ENCODE assay signal across 1 cellular context in the genomic region with DNA sequence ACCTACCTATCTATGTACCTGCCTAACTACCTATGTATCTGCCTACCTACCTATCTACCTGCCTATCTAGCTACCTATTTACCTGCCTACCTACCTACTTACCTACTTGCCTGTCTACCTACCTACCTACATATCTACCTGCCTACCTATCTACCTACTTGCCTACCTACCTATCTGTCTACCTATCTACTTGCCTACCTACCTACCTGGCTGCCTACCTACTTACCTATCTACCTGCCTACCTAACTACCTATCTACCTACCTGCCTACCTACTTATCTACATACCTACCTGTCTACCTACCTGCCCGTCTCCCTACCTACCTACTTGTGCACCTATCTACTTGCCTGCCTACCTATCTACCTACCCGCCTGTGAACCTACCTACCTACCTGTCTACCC.
TF ChIP-seq lines count a peak whose summit lies in the region.

No MANE protein-coding gene starts in this region.

TF ChIP-seq in HEK293, 187 proteins besides CTCF, POLR2A, EP300 and RAD21 (continued from another document and continues in another):
- TF ChIP-seq ZNF704 (tag by site-specific recombination; IDR thresholded peaks at IDR 0.05), result 0 out of 2 replicates have a peak, but pooled peaks have one; percentile 55
- TF ChIP-seq YY1 (tag by site-specific recombination; IDR thresholded peaks at IDR 0.05), result no peak
- no peak for TF ChIP-seq ZFP37 (tag by site-specific recombination; IDR thresholded peaks at IDR 0.05)
- TF ChIP-seq ZNF530 (tag by site-specific recombination; IDR thresholded peaks at IDR 0.05; ENCODE audit: low read depth), result no peak
- TF ChIP-seq, protein P1, sequence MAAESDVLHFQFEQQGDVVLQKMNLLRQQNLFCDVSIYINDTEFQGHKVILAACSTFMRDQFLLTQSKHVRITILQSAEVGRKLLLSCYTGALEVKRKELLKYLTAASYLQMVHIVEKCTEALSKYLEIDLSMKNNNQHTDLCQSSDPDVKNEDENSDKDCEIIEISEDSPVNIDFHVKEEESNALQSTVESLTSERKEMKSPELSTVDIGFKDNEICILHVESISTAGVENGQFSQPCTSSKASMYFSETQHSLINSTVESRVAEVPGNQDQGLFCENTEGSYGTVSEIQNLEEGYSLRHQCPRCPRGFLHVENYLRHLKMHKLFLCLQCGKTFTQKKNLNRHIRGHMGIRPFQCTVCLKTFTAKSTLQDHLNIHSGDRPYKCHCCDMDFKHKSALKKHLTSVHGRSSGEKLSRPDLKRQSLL (tag by site-specific recombination; IDR thresholded peaks at IDR 0.05), result no peak
- TF ChIP-seq REPIN1 (tag by site-specific recombination; IDR thresholded peaks at IDR 0.05; ENCODE audit: low read depth), result no peak
- no peak for TF ChIP-seq ZNF600 (tag by site-specific recombination; IDR thresholded peaks at IDR 0.05)
- TF ChIP-seq, protein P2, sequence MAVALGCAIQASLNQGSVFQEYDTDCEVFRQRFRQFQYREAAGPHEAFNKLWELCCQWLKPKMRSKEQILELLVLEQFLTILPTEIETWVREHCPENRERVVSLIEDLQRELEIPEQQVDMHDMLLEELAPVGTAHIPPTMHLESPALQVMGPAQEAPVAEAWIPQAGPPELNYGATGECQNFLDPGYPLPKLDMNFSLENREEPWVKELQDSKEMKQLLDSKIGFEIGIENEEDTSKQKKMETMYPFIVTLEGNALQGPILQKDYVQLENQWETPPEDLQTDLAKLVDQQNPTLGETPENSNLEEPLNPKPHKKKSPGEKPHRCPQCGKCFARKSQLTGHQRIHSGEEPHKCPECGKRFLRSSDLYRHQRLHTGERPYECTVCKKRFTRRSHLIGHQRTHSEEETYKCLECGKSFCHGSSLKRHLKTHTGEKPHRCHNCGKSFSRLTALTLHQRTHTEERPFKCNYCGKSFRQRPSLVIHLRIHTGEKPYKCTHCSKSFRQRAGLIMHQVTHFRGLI (tag by site-specific recombination; IDR thresholded peaks at IDR 0.05), result no peak
- TF ChIP-seq ZNF221 (tag by site-specific recombination; IDR thresholded peaks at IDR 0.05; ENCODE audit: borderline replicate concordance), result no peak
- TF ChIP-seq ZNF391 (tag by site-specific recombination; IDR thresholded peaks at IDR 0.05; ENCODE audit: borderline replicate concordance, low read depth), result no peak
- no peak for TF ChIP-seq ZNF555 (tag by site-specific recombination; conservative IDR thresholded peaks at IDR 0.05)
- 0 out of 2 replicates have a peak, but pooled peaks have one; percentile 7 for TF ChIP-seq ZNF239 (tag by site-specific recombination; IDR thresholded peaks at IDR 0.05)
- no peak for TF ChIP-seq GLIS1 (tag by site-specific recombination; IDR thresholded peaks at IDR 0.05)
- no peak for TF ChIP-seq ZNF621 (tag by site-specific recombination; IDR thresholded peaks at IDR 0.05)
- no peak for TF ChIP-seq ZNF558 (tag by site-specific recombination; IDR thresholded peaks at IDR 0.05)
- TF ChIP-seq ZNF223 (tag by site-specific recombination; IDR thresholded peaks at IDR 0.05), result no peak
- no peak for TF ChIP-seq ZNF184 (tag by site-specific recombination; IDR thresholded peaks at IDR 0.05)
- TF ChIP-seq ZBTB44 (tag by site-specific recombination; IDR thresholded peaks at IDR 0.05), result no peak
- TF ChIP-seq REST (tag by site-specific recombination; IDR thresholded peaks at IDR 0.05), result no peak
- no peak for TF ChIP-seq ZNF639 (tag by site-specific recombination; IDR thresholded peaks at IDR 0.05)
- no peak for TF ChIP-seq ZNF416 (tag by site-specific recombination; IDR thresholded peaks at IDR 0.05)
- TF ChIP-seq ZEB2 (tag by site-specific recombination; IDR thresholded peaks at IDR 0.05), result peak; percentile 100
- TF ChIP-seq ZNF140 (tag by site-specific recombination; IDR thresholded peaks at IDR 0.05), result no peak
- TF ChIP-seq OSR2 (tag by site-specific recombination; IDR thresholded peaks at IDR 0.05), result no peak
- TF ChIP-seq KLF17 (tag by site-specific recombination; IDR thresholded peaks at IDR 0.05), result no peak
- TF ChIP-seq BCL11B (tag by site-specific recombination; IDR thresholded peaks at IDR 0.05; ENCODE audit: low read depth), result no peak
- TF ChIP-seq ZNF830 (tag by site-specific recombination; IDR thresholded peaks at IDR 0.05; ENCODE audit: low read depth), result no peak
- peak; percentile 86 for TF ChIP-seq ZNF785 (tag by site-specific recombination; IDR thresholded peaks at IDR 0.05)
- no peak for TF ChIP-seq ZNF354C (tag by site-specific recombination; IDR thresholded peaks at IDR 0.05; ENCODE audit: borderline replicate concordance, low read depth)
- no peak for TF ChIP-seq ZNF132 (tag by site-specific recombination; IDR thresholded peaks at IDR 0.05; ENCODE audit: borderline replicate concordance)
- TF ChIP-seq ZNF211 (tag by site-specific recombination; IDR thresholded peaks at IDR 0.05; ENCODE audit: low read depth), result no peak
- no peak for TF ChIP-seq ZNF24 (tag by site-specific recombination; IDR thresholded peaks at IDR 0.05)
- TF ChIP-seq FEZF1 (tag by site-specific recombination; IDR thresholded peaks at IDR 0.05), result no peak
- TF ChIP-seq ZNF776 (tag by site-specific recombination; IDR thresholded peaks at IDR 0.05; ENCODE audit: borderline replicate concordance), result no peak
- TF ChIP-seq, protein P3, sequence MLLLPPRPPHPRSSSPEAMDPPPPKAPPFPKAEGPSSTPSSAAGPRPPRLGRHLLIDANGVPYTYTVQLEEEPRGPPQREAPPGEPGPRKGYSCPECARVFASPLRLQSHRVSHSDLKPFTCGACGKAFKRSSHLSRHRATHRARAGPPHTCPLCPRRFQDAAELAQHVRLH (tag by site-specific recombination; IDR thresholded peaks at IDR 0.05), result 0 out of 2 replicates have a peak, but pooled peaks have one; percentile 16
- no peak for TF ChIP-seq KLF8 (tag by site-specific recombination; IDR thresholded peaks at IDR 0.05)
- TF ChIP-seq SP7 (tag by site-specific recombination; IDR thresholded peaks at IDR 0.05), result no peak
- no peak for TF ChIP-seq ZNF501 (tag by site-specific recombination; IDR thresholded peaks at IDR 0.05)
- 0 out of 2 replicates have a peak, but pooled peaks have one; percentile 42 for TF ChIP-seq ZNF707 (tag by site-specific recombination; IDR thresholded peaks at IDR 0.05)
- no peak for TF ChIP-seq TRIM28 (IDR thresholded peaks at IDR 0.05; ENCODE audit: borderline replicate concordance, low read length)
- TF ChIP-seq, protein P4, sequence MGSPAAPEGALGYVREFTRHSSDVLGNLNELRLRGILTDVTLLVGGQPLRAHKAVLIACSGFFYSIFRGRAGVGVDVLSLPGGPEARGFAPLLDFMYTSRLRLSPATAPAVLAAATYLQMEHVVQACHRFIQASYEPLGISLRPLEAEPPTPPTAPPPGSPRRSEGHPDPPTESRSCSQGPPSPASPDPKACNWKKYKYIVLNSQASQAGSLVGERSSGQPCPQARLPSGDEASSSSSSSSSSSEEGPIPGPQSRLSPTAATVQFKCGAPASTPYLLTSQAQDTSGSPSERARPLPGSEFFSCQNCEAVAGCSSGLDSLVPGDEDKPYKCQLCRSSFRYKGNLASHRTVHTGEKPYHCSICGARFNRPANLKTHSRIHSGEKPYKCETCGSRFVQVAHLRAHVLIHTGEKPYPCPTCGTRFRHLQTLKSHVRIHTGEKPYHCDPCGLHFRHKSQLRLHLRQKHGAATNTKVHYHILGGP (tag by site-specific recombination; IDR thresholded peaks at IDR 0.05), result no peak
- TF ChIP-seq ZNF791 (tag by site-specific recombination; IDR thresholded peaks at IDR 0.05), result 0 out of 2 replicates have a peak, but pooled peaks have one; percentile 34
- no peak for TF ChIP-seq ZNF701 (tag by site-specific recombination; IDR thresholded peaks at IDR 0.05)
- no peak for TF ChIP-seq ZNF274 (IDR thresholded peaks at IDR 0.05; ENCODE audit: low read length)
- peak; percentile 72; the same call in 1 of the 2 replicates for TF ChIP-seq ZNF274 (tag by site-specific recombination; IDR thresholded peaks at IDR 0.05; ENCODE audit: borderline replicate concordance)
- TF ChIP-seq MEIS1 (CRISPR knock-in tag; IDR thresholded peaks at IDR 0.05; ENCODE audit: borderline replicate concordance), result no peak
- TF ChIP-seq SP3 (tag by site-specific recombination; IDR thresholded peaks at IDR 0.05), result no peak
- no peak for TF ChIP-seq ZNF157 (tag by site-specific recombination; IDR thresholded peaks at IDR 0.05)
- 0 out of 2 replicates have a peak, but pooled peaks have one; percentile 20 for TF ChIP-seq ZNF280C (tag by site-specific recombination; IDR thresholded peaks at IDR 0.05)
- no peak for TF ChIP-seq ZNF792 (tag by site-specific recombination; IDR thresholded peaks at IDR 0.05)
- no peak for TF ChIP-seq ZNF768 (tag by site-specific recombination; IDR thresholded peaks at IDR 0.05)
- TF ChIP-seq MYNN (tag by site-specific recombination; IDR thresholded peaks at IDR 0.05; ENCODE audit: borderline replicate concordance), result no peak
- no peak for TF ChIP-seq ZBTB8A (tag by site-specific recombination; IDR thresholded peaks at IDR 0.05)
